26 cellular contexts compared by ENCODE assay signal in the genomic region with DNA sequence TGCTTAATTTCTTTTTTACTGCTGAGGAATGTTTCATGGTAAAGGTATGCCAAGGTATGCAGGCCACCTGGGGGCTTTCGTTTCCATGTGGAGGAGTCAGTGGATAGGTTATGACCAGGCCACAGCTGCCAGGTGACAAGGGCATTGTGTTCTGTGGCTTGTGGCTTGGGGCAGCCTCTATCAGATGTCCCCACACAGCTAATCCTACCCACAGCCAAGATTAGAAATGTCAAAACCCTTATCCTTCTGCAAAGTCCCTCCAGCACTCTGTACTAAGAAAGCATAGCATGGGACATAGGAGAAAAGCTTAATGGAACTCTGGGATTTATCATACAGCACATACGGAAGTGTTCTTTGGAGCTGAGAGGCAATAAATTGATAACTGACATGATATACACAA.
DNase-seq lines count a peak whose midpoint lies in the region; ATAC-seq, FAIRE-seq and TF ChIP-seq lines count a peak whose summit lies in the region.
"Had no signal": no experiment of that assay in that cellular context is flagged by ENCODE, and none has a peak within 500 bp of the region (broad histone marks: within the 10 kb centered on the region; RNA-seq: fewer than 3 reads in every experiment).

No MANE protein-coding gene starts in this region.

- no peak overlapping the region for H3K27ac ChIP-seq in RWPE2 (ENCODE audit: poor library complexity, severe bottlenecking)
- H3K27ac ChIP-seq in foreskin keratinocyte: no peak overlapping the region
- no peak overlapping the region for H3K27ac ChIP-seq in RWPE1
- H3K27ac ChIP-seq: brain microvascular endothelial cell, lower lobe of right lung, neural progenitor cell, parathyroid adenoma, right lobe of liver had no signal

- peaks cover 2% of the 10 kb centered on the region for H3K9me3 Mint-ChIP-seq in progenitor cell of endocrine pancreas (ENCODE audit: low read depth)
- H3K9me3 Mint-ChIP-seq: activated B cell treated with CpG ODN at 0.5 μM for 24 hours had no signal

- DNase-seq in left ventricle myocardium superior (no peak), Right ventricle myocardium inferior (ENCODE audit: missing footprints) (no peak), RWPE2 (ENCODE audit: low spot score) (no peak), foreskin keratinocyte (peak in 1 of 2 donors; percentile 69), urothelium cell line (ENCODE audit: low spot score) (peak; percentile 50), RWPE1 (ENCODE audit: low spot score) (no peak), MG63 (no peak), progenitor cell of endocrine pancreas (ENCODE audit: low spot score, unreplicated experiment) (no peak)
- DNase-seq: activated B cell treated with CpG ODN at 0.5 μM for 24 hours; activated naive CD4-positive, alpha-beta T cell treated with Interleukin-2 at 50 U/mL for 16 hours; brain microvascular endothelial cell; DMS53; effector CD8-positive, alpha-beta T cell; GDM1; lower lobe of right lung; NCI-H1694; NCI-H524; right lobe of liver; stimulated activated CD4-positive, alpha-beta T cell treated with anti-CD3 and anti-CD28 coated beads, Interleukin-4, amount 100 ng/mL, for 24 hours had no signal

- H3K27me3 Mint-ChIP-seq in progenitor cell of endocrine pancreas: peaks cover 5% of the 10 kb centered on the region

- H3K4me3 ChIP-seq in RWPE2 (ENCODE audit: severe bottlenecking): no peak overlapping the region
- no peak overlapping the region for H3K4me3 ChIP-seq in MG63
- H3K4me3 ChIP-seq: lower lobe of right lung, neural progenitor cell, right lobe of liver had no signal

- TF ChIP-seq CTCF in RWPE2 (IDR thresholded peaks at IDR 0.05; ENCODE audit: poor library complexity, severe bottlenecking) (no peak), foreskin keratinocyte (conservative IDR thresholded peaks at IDR 0.05) (no peak), RWPE1 (conservative IDR thresholded peaks at IDR 0.05; ENCODE audit: low read depth) (no peak), progenitor cell of endocrine pancreas (IDR thresholded peaks at IDR 0.05; ENCODE audit: unreplicated experiment) (no peak)

- H3K27me3 ChIP-seq in RWPE2 (ENCODE audit: insufficient read depth, poor library complexity, severe bottlenecking): no peaks in the 10 kb centered on the region
- no peaks in the 10 kb centered on the region for H3K27me3 ChIP-seq in foreskin keratinocyte
- H3K27me3 ChIP-seq in MG63: no peaks in the 10 kb centered on the region
- H3K27me3 ChIP-seq: brain microvascular endothelial cell, neural progenitor cell, right lobe of liver had no signal

- CTCF ChIA-PET in RWPE1 (lab: Yijun Ruan, JAX): no interaction called here

- H3K27ac Mint-ChIP-seq in progenitor cell of endocrine pancreas: no peak overlapping the region
- H3K27ac Mint-ChIP-seq: activated B cell treated with CpG ODN at 0.5 μM for 24 hours; B cell; IgD-negative memory B cell; neural progenitor cell; stimulated activated effector memory CD8-positive, alpha-beta T cell treated with anti-CD3 and anti-CD28 coated beads, Interleukin-12 subunit alpha, Interleukin-12 subunit beta, amount 100 ng/mL, for 72 hours; type B pancreatic cell had no signal

- H3K4me3 Mint-ChIP-seq in progenitor cell of endocrine pancreas (ENCODE audit: low read depth): no peak overlapping the region
- H3K4me3 Mint-ChIP-seq: activated B cell treated with CpG ODN at 0.5 μM for 24 hours; B cell; IgD-negative memory B cell; neural progenitor cell; stimulated activated effector memory CD8-positive, alpha-beta T cell treated with anti-CD3 and anti-CD28 coated beads, Interleukin-12 subunit alpha, Interleukin-12 subunit beta, amount 100 ng/mL, for 72 hours; type B pancreatic cell had no signal

- H3K4me1 ChIP-seq in RWPE2 (ENCODE audit: insufficient read depth, poor library complexity, severe bottlenecking) (no peaks in the 10 kb centered on the region), foreskin keratinocyte (no peaks in the 10 kb centered on the region)
- H3K4me1 ChIP-seq: lower lobe of right lung, parathyroid adenoma, right lobe of liver had no signal

- intact Hi-C loops in left ventricle myocardium superior (cut with micrococcal nuclease): no loop called here
- intact Hi-C loops in Right ventricle myocardium inferior (cut with DNase I): no loop called here

- H3K36me3 ChIP-seq in RWPE2 (ENCODE audit: low read depth) (no peaks in the 10 kb centered on the region), MG63 (no peaks in the 10 kb centered on the region)
- H3K36me3 ChIP-seq: brain microvascular endothelial cell, lower lobe of right lung, neural progenitor cell, right lobe of liver had no signal

- no peaks in the 10 kb centered on the region for H3K4me1 Mint-ChIP-seq in progenitor cell of endocrine pancreas (ENCODE audit: low read depth)
- H3K4me1 Mint-ChIP-seq: activated B cell treated with CpG ODN at 0.5 μM for 24 hours; B cell; stimulated activated effector memory CD8-positive, alpha-beta T cell treated with anti-CD3 and anti-CD28 coated beads, Interleukin-12 subunit alpha, Interleukin-12 subunit beta, amount 100 ng/mL, for 72 hours had no signal

- ATAC-seq in left ventricle myocardium superior (peak; percentile 50), Right ventricle myocardium inferior (no peak), RWPE2 (ENCODE audit: low read depth) (peak; percentile 33; the same call in 1 of the 3 replicates), foreskin keratinocyte (peak; percentile 28)
- ATAC-seq: lower lobe of right lung; right lobe of liver; stimulated activated effector memory CD8-positive, alpha-beta T cell treated with anti-CD3 and anti-CD28 coated beads, Interleukin-12 subunit alpha, Interleukin-12 subunit beta, amount 100 ng/mL, for 72 hours had no signal

- H3K36me3 Mint-ChIP-seq in progenitor cell of endocrine pancreas (ENCODE audit: insufficient read depth): no peaks in the 10 kb centered on the region
- H3K36me3 Mint-ChIP-seq: neural progenitor cell; stimulated activated effector memory CD8-positive, alpha-beta T cell treated with anti-CD3 and anti-CD28 coated beads, Interleukin-12 subunit alpha, Interleukin-12 subunit beta, amount 100 ng/mL, for 72 hours; type B pancreatic cell had no signal

- H3K9me3 ChIP-seq in RWPE2 (ENCODE audit: severe bottlenecking): no peaks in the 10 kb centered on the region
- no peaks in the 10 kb centered on the region for H3K9me3 ChIP-seq in MG63
- H3K9me3 ChIP-seq: lower lobe of right lung, right lobe of liver had no signal

- FAIRE-seq in urothelium cell line (lab: Jason Lieb, UNC): peak; percentile 55
- FAIRE-seq: colon had no signal

- POLR2A ChIA-PET in RWPE1 (lab: Yijun Ruan, JAX; ENCODE audit: low non-redundant PET): no interaction called here
